Comparison of ENCODE assay signal across 23 cellular contexts in genomic region chr1:230818881-230819280, GRCh38.
"Had no signal": no experiment of that assay in that cellular context is flagged by ENCODE, and none has a peak within 500 bp of the region (broad histone marks: within the 10 kb centered on the region; RNA-seq: fewer than 3 reads in every experiment).

No MANE protein-coding gene starts in this region.

- DNase-seq: cerebellar nuclear complex; colonic mucosa; effector memory CD4-positive, alpha-beta T cell; esophagus squamous epithelium; foreskin keratinocyte; left colon; left ventricle myocardium superior; mesendoderm; naive thymus-derived CD4-positive, alpha-beta T cell; occipital lobe; right lobe of liver; stimulated activated CD4-positive, alpha-beta T cell treated with anti-CD3 and anti-CD28 coated beads, Interleukin-4, amount 100 ng/mL, for 1 hour; stimulated activated CD8-positive, alpha-beta memory T cell treated with anti-CD3 and anti-CD28 coated beads, Interleukin-4, amount 100 ng/mL, for 48 hours; stimulated activated naive CD8-positive, alpha-beta T cell treated with anti-CD3 and anti-CD28 coated beads, Interleukin-15, Interleukin-2, amounts not matched to agents 100 U/mL and 50 U/mL, for 24 hours; testis had no signal

- H3K36me3 Mint-ChIP-seq: stimulated activated effector memory CD8-positive, alpha-beta T cell treated with anti-CD3 and anti-CD28 coated beads, Interleukin-12 subunit alpha, Interleukin-12 subunit beta, amount 100 ng/mL, for 72 hours had no signal

- H3K27me3 ChIP-seq: cardiac muscle cell, colonic mucosa, esophagus squamous epithelium, hepatocyte, right lobe of liver, testis, tibial nerve had no signal

- H3K4me1 Mint-ChIP-seq: naive thymus-derived CD4-positive, alpha-beta T cell; stimulated activated effector memory CD8-positive, alpha-beta T cell treated with anti-CD3 and anti-CD28 coated beads, Interleukin-12 subunit alpha, Interleukin-12 subunit beta, amount 100 ng/mL, for 72 hours had no signal

- H3K27ac ChIP-seq: cardiac muscle cell, colonic mucosa, epithelial cell of prostate, esophagus squamous epithelium, foreskin keratinocyte, hepatocyte, parathyroid adenoma, prostate gland, right lobe of liver, testis, tibial nerve had no signal

- ATAC-seq: foreskin keratinocyte; left colon; left ventricle myocardium superior; naive thymus-derived CD4-positive, alpha-beta T cell; right lobe of liver; stimulated activated effector memory CD8-positive, alpha-beta T cell treated with anti-CD3 and anti-CD28 coated beads, Interleukin-12 subunit alpha, Interleukin-12 subunit beta, amount 100 ng/mL, for 72 hours; stimulated activated naive CD8-positive, alpha-beta T cell treated with anti-CD3 and anti-CD28 coated beads, Interleukin-15, Interleukin-2, amounts not matched to agents 100 U/mL and 50 U/mL, for 24 hours had no signal

- H3K27ac Mint-ChIP-seq: naive thymus-derived CD4-positive, alpha-beta T cell; stimulated activated effector memory CD8-positive, alpha-beta T cell treated with anti-CD3 and anti-CD28 coated beads, Interleukin-12 subunit alpha, Interleukin-12 subunit beta, amount 100 ng/mL, for 72 hours had no signal

- H3K4me3 ChIP-seq: cardiac muscle cell, colonic mucosa, esophagus squamous epithelium, hepatocyte, prostate gland, right lobe of liver, testis, tibial nerve had no signal

- H3K9me3 ChIP-seq: colonic mucosa, esophagus squamous epithelium, prostate gland, right lobe of liver, testis, tibial nerve had no signal

- H3K36me3 ChIP-seq: cardiac muscle cell, colonic mucosa, esophagus squamous epithelium, prostate gland, right lobe of liver, tibial nerve had no signal

- H3K4me1 ChIP-seq: colonic mucosa, foreskin keratinocyte, parathyroid adenoma, prostate gland, right lobe of liver had no signal

- H3K4me3 Mint-ChIP-seq: naive thymus-derived CD4-positive, alpha-beta T cell; neural crest cell; stimulated activated effector memory CD8-positive, alpha-beta T cell treated with anti-CD3 and anti-CD28 coated beads, Interleukin-12 subunit alpha, Interleukin-12 subunit beta, amount 100 ng/mL, for 72 hours had no signal
